ENCODE assay signal across 18 cellular contexts in genomic region chr11:44928807-44929206, GRCh38. TPM values are rescaled to one million over a fixed set of nuclear protein-coding genes. Genes with fewer than 3 reads are reported as not detected.
DNase-seq lines count a peak whose midpoint lies in the region; ATAC-seq and TF ChIP-seq lines count a peak whose summit lies in the region.
"Had no signal": no experiment of that assay in that cellular context is flagged by ENCODE, and none has a peak within 500 bp of the region (broad histone marks: within the 10 kb centered on the region; RNA-seq: fewer than 3 reads in every experiment).

No MANE protein-coding gene starts in this region.

- peaks cover 5% of the 10 kb centered on the region for H3K36me3 Mint-ChIP-seq in endodermal cell (ENCODE audit: low read depth)

- no peaks in the 10 kb centered on the region for H3K9me3 Mint-ChIP-seq in endodermal cell

- H2AK5ac ChIP-seq in IMR-90 (ENCODE audit: low read depth, low read length), result no peak overlapping the region
- H2AK5ac ChIP-seq in neuronal stem cell (ENCODE audit: low read depth, low read length), result no peak overlapping the region

- H4K8ac ChIP-seq in IMR-90 (ENCODE audit: low read depth in 2 of 2, low read length in 2 of 2) (no peak overlapping the region), neuronal stem cell (ENCODE audit: low read depth, low read length) (no peak overlapping the region)

- H3K56ac ChIP-seq in IMR-90 (ENCODE audit: extremely low read depth, insufficient read depth, low read length), result no peak overlapping the region

- no peaks in the 10 kb centered on the region for H3K9me1 ChIP-seq in IMR-90 (ENCODE audit: insufficient read depth, low read length)

- H4K91ac ChIP-seq in IMR-90 (ENCODE audit: insufficient read depth, low read depth, low read length) (no peak overlapping the region), neuronal stem cell (ENCODE audit: low read depth, low read length, poor library complexity) (no peak overlapping the region)

- H2AFZ ChIP-seq in IMR-90 (replicated peaks; ENCODE audit: low read length, poor library complexity) (no peak overlapping the region), neuronal stem cell (ENCODE audit: low read length) (no peak overlapping the region)

- H2BK120ac ChIP-seq in IMR-90 (ENCODE audit: low read depth, low read length) (no peak overlapping the region), neuronal stem cell (ENCODE audit: low read depth, low read length) (no peak overlapping the region)

- no peak overlapping the region for H3K18ac ChIP-seq in IMR-90 (ENCODE audit: low read depth, low read length)
- H3K18ac ChIP-seq in neuronal stem cell (ENCODE audit: low read length), result peak overlapping the region; percentile 33

- in situ Hi-C loops in IMR-90 (cut with MboI; ENCODE audit: low sequenced_read_pairs), result loop anchor here (5.0 kb wide), 1 partner anchor 178 kb away; no protein-coding TSS in a partner anchor

- TF ChIP-seq CTCF in IMR-90 (conservative IDR thresholded peaks at IDR 0.05; ENCODE audit: low read depth, low read length), result no peak
- no peak for TF ChIP-seq CTCF in endodermal cell (conservative IDR thresholded peaks at IDR 0.05)

- H3K9ac ChIP-seq in IMR-90 (ENCODE audit: low read depth, low read length) (no peak overlapping the region), endodermal cell (ENCODE audit: extremely low read depth, low read length, poor library complexity, severe bottlenecking) (no peak overlapping the region), neuronal stem cell (ENCODE audit: low read depth, low read length, poor library complexity) (no peak overlapping the region)

- POLR2A ChIA-PET in IMR-90 (lab: Charles Lee; ENCODE audit: unreplicated experiment), result no interaction called here

- no peak overlapping the region for H3K23ac ChIP-seq in IMR-90 (ENCODE audit: low read depth, low read length)
- no peak overlapping the region for H3K23ac ChIP-seq in neuronal stem cell (ENCODE audit: low read depth, low read length, poor library complexity)

- no peak overlapping the region for H2BK12ac ChIP-seq in neuronal stem cell (ENCODE audit: low read length)

- no peak overlapping the region for H2BK20ac ChIP-seq in IMR-90 (ENCODE audit: low read depth, low read length)

- DNase-seq in ELF-1 (ENCODE audit: low read depth, low spot score) (peak; percentile 90), IMR-90 (no peak), endodermal cell (peak; percentile 90), neuronal stem cell (ENCODE audit: low spot score) (no peak), T-helper 9 cell (no peak), NCI-H446 (lab: John Stamatoyannopoulos, UW) (no peak), hepatic stellate cell (ENCODE audit: low spot score) (no peak)
- DNase-seq: AML-193; Calu3; CD4-positive, CD25-positive, alpha-beta regulatory T cell; DMS79; GDM1; GOT3; MG63; NCI-H1105; NCI-H1930; NCI-H526 treated with DMSO at 0.1 percent for 48 hours had no signal

- peak overlapping the region; percentile 84 for H3K27ac Mint-ChIP-seq in endodermal cell
- H3K27ac Mint-ChIP-seq: CD4-positive, CD25-positive, alpha-beta regulatory T cell had no signal

- H3K14ac ChIP-seq in IMR-90 (replicated peaks; ENCODE audit: low read depth, low read length) (no peak overlapping the region), neuronal stem cell (ENCODE audit: low read length) (no peak overlapping the region)

- dilution Hi-C loops in IMR-90 (cut with HindIII; ENCODE audit: low sequenced_read_pairs, unreplicated experiment), result no loop called here

- H3K4me3 ChIP-seq in IMR-90 (ENCODE audit: insufficient read depth, low read depth, low read length) (no peak overlapping the region), endodermal cell (ENCODE audit: low read length) (no peak overlapping the region), neuronal stem cell (ENCODE audit: low read length in 2 of 2) (no peak overlapping the region)
- H3K4me3 ChIP-seq: MG63, SJSA1 had no signal

- no peak overlapping the region for H3K4me3 Mint-ChIP-seq in endodermal cell
- H3K4me3 Mint-ChIP-seq: CD4-positive, CD25-positive, alpha-beta regulatory T cell had no signal

- no peaks in the 10 kb centered on the region for H3K79me1 ChIP-seq in IMR-90 (ENCODE audit: low read depth in 1 of 2, low read length in 2 of 2)
- H3K79me1 ChIP-seq in neuronal stem cell (ENCODE audit: low read depth, low read length), result no peaks in the 10 kb centered on the region

- H3K4me2 ChIP-seq in IMR-90 (ENCODE audit: low read depth, low read length) (no peak overlapping the region), neuronal stem cell (ENCODE audit: insufficient read depth, low read length, poor library complexity, severe bottlenecking) (no peak overlapping the region)

- no peak overlapping the region for H4K5ac ChIP-seq in IMR-90 (ENCODE audit: low read depth, low read length)

- H3K36me3 ChIP-seq in IMR-90 (ENCODE audit: control insufficient read depth, insufficient read depth, low read length) (peaks cover 6% of the 10 kb centered on the region; the same call in 1 of the 2 replicates), endodermal cell (ENCODE audit: control insufficient read depth, insufficient read depth, low read length) (no peaks in the 10 kb centered on the region), neuronal stem cell (replicated peaks in 1 of 2; ENCODE audit: control insufficient read depth in 2 of 2, insufficient read depth in 2 of 2, low read length in 2 of 2) (peaks cover 22 to 36% of the 10 kb centered on the region in 2 donors)
- H3K36me3 ChIP-seq: MG63 had no signal

- H3K4me1 ChIP-seq in IMR-90 (ENCODE audit: control insufficient read depth, insufficient read depth, low read length), result no peaks in the 10 kb centered on the region
- peaks cover 6% of the 10 kb centered on the region for H3K4me1 ChIP-seq in endodermal cell (ENCODE audit: control insufficient read depth, insufficient read depth, low read length)
- H3K4me1 ChIP-seq in neuronal stem cell (ENCODE audit: control insufficient read depth in 2 of 2, insufficient read depth in 1 of 2, low read depth in 1 of 2, low read length in 2 of 2), result peaks cover 0 to 16% of the 10 kb centered on the region in 2 donors
- H3K4me1 ChIP-seq: SJSA1 had no signal

- ATAC-seq in IMR-90 (ENCODE audit: low read depth), result no peak

- H3K27ac ChIP-seq in IMR-90 (ENCODE audit: insufficient read depth, low read length), result no peak overlapping the region
- H3K27ac ChIP-seq in endodermal cell (ENCODE audit: low read depth, low read length), result no peak overlapping the region
- peak overlapping the region; percentile 25 for H3K27ac ChIP-seq in neuronal stem cell (replicated peaks; ENCODE audit: low read length)
- H3K27ac ChIP-seq: SJSA1 had no signal

- H3K27me3 ChIP-seq in IMR-90 (ENCODE audit: control insufficient read depth, insufficient read depth, low read length) (peaks cover 2% of the 10 kb centered on the region; the same call in 1 of the 2 replicates), endodermal cell (ENCODE audit: control insufficient read depth, insufficient read depth, low read length, poor library complexity, severe bottlenecking) (no peaks in the 10 kb centered on the region), neuronal stem cell (ENCODE audit: control insufficient read depth in 3 of 3, insufficient read depth in 3 of 3, low read depth in 1 of 3, low read length in 3 of 3) (no peaks in the 10 kb centered on the region)
- H3K27me3 ChIP-seq: MG63 had no signal

- intact Hi-C loops in IMR-90 (cut with micrococcal nuclease), result no loop called here

- no peaks in the 10 kb centered on the region for H4K20me1 ChIP-seq in IMR-90 (ENCODE audit: insufficient read depth, low read length)

- WGBS in IMR-90 (ENCODE audit: extremely low coverage in 2 of 2, insufficient read length in 1 of 2), 2 experiments, result no CpG with 5 or more reads among the region's 4 CpGs
- 72 to 83% methylated on average over 2 to 4 of the region's 4 CpGs for WGBS in endodermal cell (ENCODE audit: insufficient coverage in 1 of 2, insufficient read length in 1 of 2), 2 experiments
- no CpG with 5 or more reads among the region's 4 CpGs for WGBS in neuronal stem cell (ENCODE audit: extremely low coverage in 2 of 2, insufficient read length in 2 of 2, insufficient replicate concordance in 1 of 2), 2 donors

- H3K27me3 Mint-ChIP-seq in endodermal cell (ENCODE audit: insufficient read depth), result no peaks in the 10 kb centered on the region
- H3K27me3 Mint-ChIP-seq: CD4-positive, CD25-positive, alpha-beta regulatory T cell had no signal

- peaks cover 18% of the 10 kb centered on the region for H3K4me1 Mint-ChIP-seq in endodermal cell

- H2BK15ac ChIP-seq in IMR-90 (ENCODE audit: low read depth, low read length) (no peak overlapping the region), neuronal stem cell (ENCODE audit: low read length) (no peak overlapping the region)

- H2AK9ac ChIP-seq in IMR-90 (replicated peaks; ENCODE audit: low read depth, low read length, poor library complexity), result peak overlapping the region; percentile 15

- TF ChIP-seq POLR2A in IMR-90 (IDR thresholded peaks at IDR 0.05; ENCODE audit: low read depth, low read length), result no peak

- H3K4ac ChIP-seq in IMR-90 (ENCODE audit: low read depth, low read length) (no peak overlapping the region), neuronal stem cell (ENCODE audit: low read length) (no peak overlapping the region)

- no peak overlapping the region for H2BK5ac ChIP-seq in IMR-90 (ENCODE audit: low read depth, low read length, poor library complexity, severe bottlenecking)
- no peak overlapping the region for H2BK5ac ChIP-seq in neuronal stem cell (ENCODE audit: low read length)

- CTCF ChIA-PET in IMR-90 (lab: Yijun Ruan, JAX), result interaction anchor here (2.6 to 4.5 kb wide), 2 partner anchors 175 to 182 kb away, joined by 11 to 59 read pairs; no protein-coding TSS in a partner anchor

- H3K9me3 ChIP-seq in IMR-90 (ENCODE audit: control insufficient read depth, insufficient read depth, low read length), result no peaks in the 10 kb centered on the region
- no peaks in the 10 kb centered on the region for H3K9me3 ChIP-seq in endodermal cell (ENCODE audit: control insufficient read depth, low read length)
- peaks cover 0 to 2% of the 10 kb centered on the region in 2 donors for H3K9me3 ChIP-seq in neuronal stem cell (replicated peaks in 1 of 2; ENCODE audit: control insufficient read depth in 2 of 2, insufficient read depth in 1 of 2, low read depth in 1 of 2, low read length in 2 of 2)
- H3K9me3 ChIP-seq: MG63, SJSA1 had no signal

- no TSS peak for BruUV-seq in IMR-90 (replicated peaks; lab: Mats Ljungman, UMichigan)

- TF ChIP-seq RAD21 in IMR-90 (IDR thresholded peaks at IDR 0.05; ENCODE audit: low read length), result no peak

TF ChIP-seq in IMR-90, 13 proteins besides CTCF, POLR2A, EP300 and RAD21:
- no peak for TF ChIP-seq RCOR1 (IDR thresholded peaks at IDR 0.05; ENCODE audit: insufficient replicate concordance, low read length)

RNA-seq across cellular contexts. Expression of gene TP53I11, which starts 21.9 kb away (rescaled TPM):
- total RNA-seq in IMR-90 (2012; rRNA removed) (3.9 TPM in 2 replicates), endodermal cell (100 to 1,000 TPM; 136 to 203 TPM)
- 18.4 and 22.0 TPM in 2 replicates for polyA plus RNA-seq in IMR-90 (2012; rRNA removed)
- 11.2 and 20.9 TPM in 2 replicates for polyA plus RNA-seq in IMR-90 (2012; cell fraction: cytosol; rRNA removed)
- polyA plus RNA-seq in IMR-90 (2012; cell fraction: nucleus; rRNA removed; ENCODE audit: low replicate concordance), result 20.9 and 25.0 TPM in 2 replicates
- 94.6 TPM for polyA plus RNA-seq in endodermal cell (2013, experiment 1 of 2)
- 91.2 TPM for polyA plus RNA-seq in endodermal cell (2013, experiment 2 of 2)
- 235 TPM for polyA plus RNA-seq in neuronal stem cell (2013, experiment 1 of 2)
- polyA plus RNA-seq in neuronal stem cell (2013, experiment 2 of 2), result 227 TPM

Comparison
In these comparisons a context has a peak if more than half of its experiments do, and no peak if none do; other contexts are left out.
1. DNase-seq: peak in ELF-1 (single experiment) and endodermal cell (single experiment); none in IMR-90 (single experiment), neuronal stem cell (single experiment), T-helper 9 cell (single experiment), NCI-H446 (0 of 2) and hepatic stellate cell (single experiment).
2. RNA of gene TP53I11, which starts 21.9 kb away (total RNA-seq): 136 to 203 TPM in endodermal cell; 3.9 TPM in IMR-90; every median in the first group is over 10 times any median in the second.